7 cellular contexts compared by ENCODE assay signal in genomic region chr22:40498454-40499186, GRCh38.
A peak's percentile ranks its signal among the peaks of the same experiment; 100 is the strongest.
DNase-seq lines count a peak whose midpoint lies in the region; ATAC-seq, FAIRE-seq and TF ChIP-seq lines count a peak whose summit lies in the region.

No MANE protein-coding gene starts in this region.

- H3K9me3 ChIP-seq in smooth muscle cell (replicated peaks; ENCODE audit: low read depth): no peaks in the 10 kb centered on the region

- TF ChIP-seq CTCF in GM23338 (conservative IDR thresholded peaks at IDR 0.05; ENCODE audit: low read depth in 2 of 2) (no peak), fibroblast of pulmonary artery (IDR thresholded peaks at IDR 0.05; ENCODE audit: low read length, missing control alignments) (no peak), smooth muscle cell (IDR thresholded peaks at IDR 0.05; ENCODE audit: borderline replicate concordance, insufficient read depth, poor library complexity, severe bottlenecking) (no peak)

- H3K4me1 Mint-ChIP-seq in GM23338: peaks cover 15% of the 10 kb centered on the region

- H3K4me2 ChIP-seq in GM23338 (no peak overlapping the region), smooth muscle cell (peak overlapping the region; percentile 77)

- H3K4me1 ChIP-seq in GM23338 (ENCODE audit: insufficient read depth): peaks cover 12% of the 10 kb centered on the region; the same call in 1 of the 2 replicates
- peaks cover 12% of the 10 kb centered on the region for H3K4me1 ChIP-seq in smooth muscle cell (ENCODE audit: low read depth)

- no peak overlapping the region for H3K4me3 Mint-ChIP-seq in GM23338

- WGBS in smooth muscle cell (ENCODE audit: low lambda C conversion rate): 11% methylated on average over 6 of the region's 6 CpGs

- in situ Hi-C loops in KBM-7 (cut with MboI; ENCODE audit: low pct_unique_long_range_greater_than_20kb, low sequenced_read_pairs): no loop called here

- ATAC-seq in GM23338: peak; percentile 80
- no peak for ATAC-seq in GM21717 (IDR thresholded peaks at IDR 0.05; ENCODE audit: unreplicated experiment)

- H4K20me1 ChIP-seq in GM23338 (replicated peaks; ENCODE audit: insufficient read depth): no peaks in the 10 kb centered on the region; the same call in 1 of the 2 replicates
- H4K20me1 ChIP-seq in smooth muscle cell (ENCODE audit: low read depth): peaks cover 3% of the 10 kb centered on the region

- H3F3A ChIP-seq in GM23338 (replicated peaks; ENCODE audit: low read depth) (no peaks in the 10 kb centered on the region), smooth muscle cell (ENCODE audit: low read depth) (peaks cover 17% of the 10 kb centered on the region)

- peak overlapping the region; percentile 3; the same call in 1 of the 2 replicates for H3K27ac Mint-ChIP-seq in GM23338

- peaks cover 13% of the 10 kb centered on the region for H3K27me3 Mint-ChIP-seq in GM23338 (ENCODE audit: insufficient read depth, low read depth, poor library complexity)

- peaks cover 21% of the 10 kb centered on the region for H3K9me3 Mint-ChIP-seq in GM23338

- H3K4me3 ChIP-seq in GM23338: no peak overlapping the region
- no peak overlapping the region for H3K4me3 ChIP-seq in fibroblast of pulmonary artery (replicated peaks; ENCODE audit: low read depth, low read length)
- H3K4me3 ChIP-seq in smooth muscle cell: peak overlapping the region; percentile 17

- H2AFZ ChIP-seq in GM23338: no peak overlapping the region
- H2AFZ ChIP-seq in smooth muscle cell (ENCODE audit: low read depth): no peak overlapping the region

- H3K36me3 Mint-ChIP-seq in GM23338 (ENCODE audit: low read depth): peaks cover 23% of the 10 kb centered on the region

- peak; percentile 36 for DNase-seq in GM23338 (ENCODE audit: low spot score)
- DNase-seq in RCC 7860 (ENCODE audit: low spot score): peak; percentile 100
- DNase-seq in fibroblast of pulmonary artery (ENCODE audit: low read depth): peak; percentile 81
- DNase-seq in smooth muscle cell (lab: John Stamatoyannopoulos, UW; ENCODE audit: unreplicated experiment): no peak
- DNase-seq in DMS 273 treated with DMSO at 0.1 percent for 48 hours (lab: John Stamatoyannopoulos, UW): no peak
- no peak for DNase-seq in KBM-7

- H3K79me2 ChIP-seq in GM23338 (replicated peaks; ENCODE audit: insufficient read depth) (peaks cover 9% of the 10 kb centered on the region; the same call in 1 of the 2 replicates), smooth muscle cell (ENCODE audit: low read depth) (peaks cover 50% of the 10 kb centered on the region)

- H3K27me3 ChIP-seq in GM23338 (ENCODE audit: insufficient read depth): no peaks in the 10 kb centered on the region
- no peaks in the 10 kb centered on the region for H3K27me3 ChIP-seq in smooth muscle cell (ENCODE audit: low read depth)

- FAIRE-seq in RCC 7860 (lab: Jason Lieb, UNC): no peak

- no peaks in the 10 kb centered on the region for H3K36me3 ChIP-seq in GM23338 (ENCODE audit: insufficient read depth)
- H3K36me3 ChIP-seq in smooth muscle cell (ENCODE audit: low read depth): no peaks in the 10 kb centered on the region

- peak overlapping the region; percentile 92 for H3K9ac ChIP-seq in smooth muscle cell (ENCODE audit: low read depth)

- 0 out of 2 replicates have a peak overlapping the region, but pooled peaks have one; percentile 8 for H3K27ac ChIP-seq in GM23338 (ENCODE audit: low read depth)
- H3K27ac ChIP-seq in smooth muscle cell (ENCODE audit: low read depth): peak overlapping the region; percentile 99

- no peaks in the 10 kb centered on the region for H3K9me2 ChIP-seq in GM23338 (ENCODE audit: insufficient read depth)

TF ChIP-seq in GM23338, 12 proteins besides CTCF, POLR2A, EP300 and RAD21 (continues in another document):
- no peak for TF ChIP-seq CREB1 (CRISPR knock-in tag; IDR thresholded peaks at IDR 0.05; ENCODE audit: low read depth)
- TF ChIP-seq NANOG (IDR thresholded peaks at IDR 0.05; ENCODE audit: borderline replicate concordance): no peak
- no peak for TF ChIP-seq ZNF114 (CRISPR knock-in tag; IDR thresholded peaks at IDR 0.05)
- TF ChIP-seq POLR2AphosphoS5 (IDR thresholded peaks at IDR 0.05; ENCODE audit: low read depth): no peak
- TF ChIP-seq ZNF462 (CRISPR knock-in tag; IDR thresholded peaks at IDR 0.05): no peak
- TF ChIP-seq STAT1 (IDR thresholded peaks at IDR 0.05; ENCODE audit: unreplicated experiment): no peak
- no peak for TF ChIP-seq EZH2phosphoT487 (IDR thresholded peaks at IDR 0.05; ENCODE audit: unreplicated experiment)
- TF ChIP-seq ETS1 (IDR thresholded peaks at IDR 0.05): no peak
- TF ChIP-seq ZNF331 (CRISPR knock-in tag; IDR thresholded peaks at IDR 0.05; ENCODE audit: low read depth): no peak

Comparison
In these comparisons a context has a peak if more than half of its experiments do, and no peak if none do; other contexts are left out.
1. DNase-seq: peak in GM23338 (single experiment), RCC 7860 (single experiment) and fibroblast of pulmonary artery (single experiment); none in smooth muscle cell (single experiment), DMS 273 treated with DMSO at 0.1 percent for 48 hours (single experiment) and KBM-7 (single experiment).